ENCODE assay signal across 17 cellular contexts in the genomic region with DNA sequence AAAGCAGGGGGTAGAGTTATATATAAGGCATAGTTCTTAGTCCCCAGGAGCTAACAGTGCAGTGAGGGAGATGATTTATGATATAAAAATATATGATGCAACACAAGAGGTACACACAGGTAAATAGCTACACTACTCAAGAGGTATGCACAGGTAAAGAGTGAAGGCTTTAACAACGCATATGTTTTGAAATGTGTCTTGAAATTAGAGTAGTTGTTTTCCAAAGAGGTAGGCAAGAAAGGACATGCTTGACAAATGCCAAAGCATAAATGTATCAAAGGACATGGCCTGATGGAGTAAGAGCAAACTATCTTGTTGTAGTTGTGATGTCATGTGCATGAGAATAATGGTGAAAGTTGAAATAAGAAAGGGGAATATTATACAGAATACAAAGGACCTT.
DNase-seq lines count a peak whose midpoint lies in the region; ATAC-seq and TF ChIP-seq lines count a peak whose summit lies in the region.
"Had no signal": no experiment of that assay in that cellular context is flagged by ENCODE, and none has a peak within 500 bp of the region (broad histone marks: within the 10 kb centered on the region; RNA-seq: fewer than 3 reads in every experiment).

No MANE protein-coding gene starts in this region.

- no peak overlapping the region for H2AFZ ChIP-seq in mammary epithelial cell (ENCODE audit: low read depth, low read length)

- CTCF ChIA-PET in mammary epithelial cell (lab: Charles Lee; ENCODE audit: low non-redundant PET): no interaction called here

- intact Hi-C loops in mammary epithelial cell (cut with micrococcal nuclease): no loop called here
- intact Hi-C loops in breast epithelium (cut with DNase I; ENCODE audit: low total_unique reads): no loop called here

- no peak overlapping the region for H3K4me2 ChIP-seq in mammary epithelial cell (ENCODE audit: insufficient read depth, low read depth, low read length)
- H3K4me2 ChIP-seq: A549; BLaER1 treated with 17β-estradiol and CSF1 and Interleukin-3, amounts not matched to agents 10 nM and 100 nM had no signal

- DNase-seq in mammary epithelial cell (peak; percentile 47), breast epithelium (ENCODE audit: low spot score in 2 of 2) (no peak), epithelial cell of prostate (ENCODE audit: low read depth, low spot score) (peak; percentile 58), foreskin keratinocyte (peak; percentile 63 to 81), MV-4-11 (lab: John Stamatoyannopoulos, UW) (no peak), NCI-H2107 treated with DMSO at 0.1 percent for 48 hours (lab: John Stamatoyannopoulos, UW; ENCODE audit: unreplicated experiment) (no peak)
- DNase-seq: AML-193; Caco-2; Calu3; CD4-positive, alpha-beta T cell; CD8-positive, alpha-beta T cell; DMS79 treated with DMSO at 0.1 percent for 48 hours; GF-D8 had no signal

- H3K27ac ChIP-seq in mammary epithelial cell (ENCODE audit: insufficient read depth, low read depth, low read length) (no peak overlapping the region), breast epithelium (no peak overlapping the region), epithelial cell of prostate (no peak overlapping the region), foreskin keratinocyte (no peak overlapping the region)
- H3K27ac ChIP-seq: 22Rv1; A549; BLaER1 treated with 17β-estradiol and CSF1 and Interleukin-3, amounts not matched to agents 10 nM and 100 nM; C4-2B had no signal

- TF ChIP-seq POLR2A in breast epithelium (IDR thresholded peaks at IDR 0.05): no peak

- WGBS in mammary epithelial cell (ENCODE audit: low coverage, missing lambda C conversion rate): 33% methylated on average over 1 of the region's 1 CpG

- no peaks in the 10 kb centered on the region for H3K79me2 ChIP-seq in mammary epithelial cell (ENCODE audit: insufficient read depth, low read length)

- in situ Hi-C loops in mammary epithelial cell (cut with MboI; ENCODE audit: low sequenced_read_pairs in 2 of 2): no loop called here

- dilution Hi-C loops in mammary epithelial cell (cut with HindIII; ENCODE audit: low sequenced_read_pairs): no loop called here

- TF ChIP-seq CTCF in mammary epithelial cell (conservative IDR thresholded peaks at IDR 0.05 in 1 of 2, IDR thresholded peaks at IDR 0.05 in 1 of 2; ENCODE audit: extremely low read depth in 1 of 2, insufficient read depth in 1 of 2, low read depth in 1 of 2, low read length in 2 of 2): no peak
- TF ChIP-seq CTCF in breast epithelium (IDR thresholded peaks at IDR 0.05): no peak
- no peak for TF ChIP-seq CTCF in foreskin keratinocyte (conservative IDR thresholded peaks at IDR 0.05)

- no TSS peak for BruUV-seq in mammary epithelial cell (replicated peaks; lab: Mats Ljungman, UMichigan)

- no peak overlapping the region for H3K4me3 ChIP-seq in mammary epithelial cell (replicated peaks in 1 of 3; ENCODE audit: insufficient read depth in 1 of 3, low read depth in 2 of 3, low read length in 3 of 3)
- no peak overlapping the region for H3K4me3 ChIP-seq in breast epithelium
- H3K4me3 ChIP-seq: A549; BLaER1 treated with 17β-estradiol and CSF1 and Interleukin-3, amounts not matched to agents 10 nM and 100 nM had no signal

- H3K9ac ChIP-seq in mammary epithelial cell (ENCODE audit: insufficient read depth, low read length): no peak overlapping the region
- H3K9ac ChIP-seq: BLaER1 treated with 17β-estradiol and CSF1 and Interleukin-3, amounts not matched to agents 10 nM and 100 nM had no signal

- no peaks in the 10 kb centered on the region for H3K27me3 ChIP-seq in mammary epithelial cell (ENCODE audit: insufficient read depth, low read length)
- H3K27me3 ChIP-seq in breast epithelium: no peaks in the 10 kb centered on the region
- no peaks in the 10 kb centered on the region for H3K27me3 ChIP-seq in foreskin keratinocyte
- H3K27me3 ChIP-seq: BLaER1 treated with 17β-estradiol and CSF1 and Interleukin-3, amounts not matched to agents 10 nM and 100 nM had no signal

- H3K9me3 ChIP-seq in mammary epithelial cell (replicated peaks; ENCODE audit: insufficient read depth, low read length): no peaks in the 10 kb centered on the region
- H3K9me3 ChIP-seq in breast epithelium: no peaks in the 10 kb centered on the region
- H3K9me3 ChIP-seq: A549, Caco-2 had no signal

- no peak for ATAC-seq in foreskin keratinocyte
- ATAC-seq: A549; CD8-positive, alpha-beta T cell had no signal

- H4K20me1 ChIP-seq in mammary epithelial cell (ENCODE audit: insufficient read depth, low read length): no peaks in the 10 kb centered on the region
- H4K20me1 ChIP-seq: BLaER1 treated with 17β-estradiol and CSF1 and Interleukin-3, amounts not matched to agents 10 nM and 100 nM had no signal

- H3K4me1 ChIP-seq in mammary epithelial cell (ENCODE audit: insufficient read depth, low read length) (peaks cover 2% of the 10 kb centered on the region), breast epithelium (no peaks in the 10 kb centered on the region), foreskin keratinocyte (no peaks in the 10 kb centered on the region)
- H3K4me1 ChIP-seq: A549; BLaER1 treated with 17β-estradiol and CSF1 and Interleukin-3, amounts not matched to agents 10 nM and 100 nM; Caco-2 had no signal

- H3K36me3 ChIP-seq in mammary epithelial cell (ENCODE audit: insufficient read depth, low read length): no peaks in the 10 kb centered on the region
- H3K36me3 ChIP-seq in breast epithelium: no peaks in the 10 kb centered on the region
- H3K36me3 ChIP-seq: BLaER1 treated with 17β-estradiol and CSF1 and Interleukin-3, amounts not matched to agents 10 nM and 100 nM had no signal

Comparison
In these comparisons a context has a peak if more than half of its experiments do, and no peak if none do; other contexts are left out.
1. DNase-seq: peak in mammary epithelial cell (single experiment), epithelial cell of prostate (single experiment) and foreskin keratinocyte (2 of 2); none in breast epithelium (0 of 2), MV-4-11 (single experiment) and NCI-H2107 treated with DMSO at 0.1 percent for 48 hours (single experiment).